1 cellular context compared by ENCODE assay signal in the genomic region with DNA sequence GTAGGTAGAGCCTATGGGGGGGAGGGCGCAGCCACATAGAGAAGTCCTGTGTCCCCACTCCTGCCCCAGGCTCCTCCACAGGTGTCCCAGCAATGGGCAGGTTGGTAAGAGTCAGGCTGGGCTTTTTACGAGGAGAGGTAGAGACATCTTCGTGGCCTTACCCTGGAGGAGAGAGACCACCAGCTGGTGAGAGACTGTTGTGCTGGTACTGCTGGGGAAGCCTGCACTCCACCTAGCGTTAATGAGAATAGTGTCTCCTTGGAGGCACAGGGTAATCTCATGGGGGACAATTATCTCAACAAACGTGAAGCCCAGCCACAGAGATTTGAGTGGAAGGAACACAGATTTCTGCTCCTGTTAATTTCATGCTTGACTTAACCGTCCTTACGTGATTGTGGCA.
TF ChIP-seq lines count a peak whose summit lies in the region.

No MANE protein-coding gene starts in this region.

TF ChIP-seq in WTC11, 78 proteins besides CTCF, POLR2A, EP300 and RAD21 (continued from another document):
- no peak for TF ChIP-seq ZNF281 (CRISPR knock-in tag; IDR thresholded peaks at IDR 0.05)
- TF ChIP-seq CBFB (CRISPR knock-in tag; IDR thresholded peaks at IDR 0.05; ENCODE audit: low read depth) = no peak
- TF ChIP-seq FOXP4 (CRISPR knock-in tag; IDR thresholded peaks at IDR 0.05) = no peak
- TF ChIP-seq, protein P1, sequence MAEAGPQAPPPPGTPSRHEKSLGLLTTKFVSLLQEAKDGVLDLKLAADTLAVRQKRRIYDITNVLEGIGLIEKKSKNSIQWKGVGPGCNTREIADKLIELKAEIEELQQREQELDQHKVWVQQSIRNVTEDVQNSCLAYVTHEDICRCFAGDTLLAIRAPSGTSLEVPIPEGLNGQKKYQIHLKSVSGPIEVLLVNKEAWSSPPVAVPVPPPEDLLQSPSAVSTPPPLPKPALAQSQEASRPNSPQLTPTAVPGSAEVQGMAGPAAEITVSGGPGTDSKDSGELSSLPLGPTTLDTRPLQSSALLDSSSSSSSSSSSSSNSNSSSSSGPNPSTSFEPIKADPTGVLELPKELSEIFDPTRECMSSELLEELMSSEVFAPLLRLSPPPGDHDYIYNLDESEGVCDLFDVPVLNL (CRISPR knock-in tag; IDR thresholded peaks at IDR 0.05; ENCODE audit: borderline replicate concordance, low read depth) = no peak
- TF ChIP-seq, protein P2, sequence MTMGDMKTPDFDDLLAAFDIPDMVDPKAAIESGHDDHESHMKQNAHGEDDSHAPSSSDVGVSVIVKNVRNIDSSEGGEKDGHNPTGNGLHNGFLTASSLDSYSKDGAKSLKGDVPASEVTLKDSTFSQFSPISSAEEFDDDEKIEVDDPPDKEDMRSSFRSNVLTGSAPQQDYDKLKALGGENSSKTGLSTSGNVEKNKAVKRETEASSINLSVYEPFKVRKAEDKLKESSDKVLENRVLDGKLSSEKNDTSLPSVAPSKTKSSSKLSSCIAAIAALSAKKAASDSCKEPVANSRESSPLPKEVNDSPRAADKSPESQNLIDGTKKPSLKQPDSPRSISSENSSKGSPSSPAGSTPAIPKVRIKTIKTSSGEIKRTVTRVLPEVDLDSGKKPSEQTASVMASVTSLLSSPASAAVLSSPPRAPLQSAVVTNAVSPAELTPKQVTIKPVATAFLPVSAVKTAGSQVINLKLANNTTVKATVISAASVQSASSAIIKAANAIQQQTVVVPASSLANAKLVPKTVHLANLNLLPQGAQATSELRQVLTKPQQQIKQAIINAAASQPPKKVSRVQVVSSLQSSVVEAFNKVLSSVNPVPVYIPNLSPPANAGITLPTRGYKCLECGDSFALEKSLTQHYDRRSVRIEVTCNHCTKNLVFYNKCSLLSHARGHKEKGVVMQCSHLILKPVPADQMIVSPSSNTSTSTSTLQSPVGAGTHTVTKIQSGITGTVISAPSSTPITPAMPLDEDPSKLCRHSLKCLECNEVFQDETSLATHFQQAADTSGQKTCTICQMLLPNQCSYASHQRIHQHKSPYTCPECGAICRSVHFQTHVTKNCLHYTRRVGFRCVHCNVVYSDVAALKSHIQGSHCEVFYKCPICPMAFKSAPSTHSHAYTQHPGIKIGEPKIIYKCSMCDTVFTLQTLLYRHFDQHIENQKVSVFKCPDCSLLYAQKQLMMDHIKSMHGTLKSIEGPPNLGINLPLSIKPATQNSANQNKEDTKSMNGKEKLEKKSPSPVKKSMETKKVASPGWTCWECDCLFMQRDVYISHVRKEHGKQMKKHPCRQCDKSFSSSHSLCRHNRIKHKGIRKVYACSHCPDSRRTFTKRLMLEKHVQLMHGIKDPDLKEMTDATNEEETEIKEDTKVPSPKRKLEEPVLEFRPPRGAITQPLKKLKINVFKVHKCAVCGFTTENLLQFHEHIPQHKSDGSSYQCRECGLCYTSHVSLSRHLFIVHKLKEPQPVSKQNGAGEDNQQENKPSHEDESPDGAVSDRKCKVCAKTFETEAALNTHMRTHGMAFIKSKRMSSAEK (CRISPR knock-in tag; IDR thresholded peaks at IDR 0.05; ENCODE audit: borderline replicate concordance) = no peak
- no peak for TF ChIP-seq SP1 (CRISPR knock-in tag; conservative IDR thresholded peaks at IDR 0.05)
- TF ChIP-seq CREM (CRISPR knock-in tag; IDR thresholded peaks at IDR 0.05) = no peak
- no peak for TF ChIP-seq GABPB1 (CRISPR knock-in tag; IDR thresholded peaks at IDR 0.05)
- no peak for TF ChIP-seq FOXJ3 (CRISPR knock-in tag; IDR thresholded peaks at IDR 0.05; ENCODE audit: borderline replicate concordance)
- no peak for TF ChIP-seq TEAD4 (CRISPR knock-in tag; IDR thresholded peaks at IDR 0.05)
- no peak for TF ChIP-seq TP53 (CRISPR knock-in tag; IDR thresholded peaks at IDR 0.05)
- TF ChIP-seq ZNF423 (CRISPR knock-in tag; IDR thresholded peaks at IDR 0.05) = no peak
- no peak for TF ChIP-seq STAT6 (CRISPR knock-in tag; conservative IDR thresholded peaks at IDR 0.05; ENCODE audit: low read depth)
- TF ChIP-seq JUN (CRISPR knock-in tag; IDR thresholded peaks at IDR 0.05) = no peak
- TF ChIP-seq NR2C2 (CRISPR knock-in tag; IDR thresholded peaks at IDR 0.05) = no peak
- no peak for TF ChIP-seq EMX1 (CRISPR knock-in tag; IDR thresholded peaks at IDR 0.05)
- TF ChIP-seq SMAD4 (CRISPR knock-in tag; IDR thresholded peaks at IDR 0.05) = no peak
- TF ChIP-seq SMAD3 (CRISPR knock-in tag; IDR thresholded peaks at IDR 0.05; ENCODE audit: borderline replicate concordance) = no peak
